Comparison of ENCODE assay signal across 12 cellular contexts in the genomic region with DNA sequence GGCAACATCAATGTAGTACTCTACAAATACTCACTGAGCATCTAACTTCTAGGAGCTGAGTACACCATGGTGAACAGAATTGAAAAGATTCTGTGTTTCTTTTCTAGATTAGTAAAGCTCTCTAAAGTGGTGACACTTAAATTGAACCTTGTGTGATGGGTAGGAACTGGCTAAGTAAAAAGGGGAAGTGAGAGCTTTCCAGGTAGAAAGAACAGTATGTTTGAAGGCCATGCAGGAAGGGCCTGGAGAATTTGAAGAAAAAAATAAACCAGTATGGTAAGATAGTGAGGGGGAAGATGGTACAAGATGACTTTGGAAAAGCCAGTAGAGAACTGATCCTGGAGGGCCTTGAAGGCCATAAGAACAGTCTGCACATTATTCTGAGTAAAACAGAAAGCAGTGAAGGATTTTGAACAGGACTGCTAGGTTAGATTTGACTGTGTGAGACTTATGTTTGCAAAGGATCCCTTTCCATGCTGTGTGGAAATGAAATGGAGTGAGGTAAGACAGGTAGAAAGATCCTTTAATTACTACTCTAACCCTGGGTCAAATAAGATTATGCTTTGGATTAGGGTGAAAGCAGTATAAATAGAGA. TPM values are rescaled to one million over a fixed set of nuclear protein-coding genes. Genes with fewer than 3 reads are reported as not detected.
A peak's percentile ranks its signal among the peaks of the same experiment; 100 is the strongest.
DNase-seq lines count a peak whose midpoint lies in the region; ATAC-seq, FAIRE-seq and TF ChIP-seq lines count a peak whose summit lies in the region.
"Had no signal": no experiment of that assay in that cellular context is flagged by ENCODE, and none has a peak within 500 bp of the region (broad histone marks: within the 10 kb centered on the region; RNA-seq: fewer than 3 reads in every experiment).

No MANE protein-coding gene starts in this region.

- TF ChIP-seq EP300 in upper lobe of left lung (IDR thresholded peaks at IDR 0.05) = no peak

- ATAC-seq in GM19452 (IDR thresholded peaks at IDR 0.05; ENCODE audit: unreplicated experiment) (peak; percentile 73), HG02870 (IDR thresholded peaks at IDR 0.05; ENCODE audit: unreplicated experiment) (peak; percentile 74), HG03565 (IDR thresholded peaks at IDR 0.05; ENCODE audit: unreplicated experiment) (peak; percentile 73), upper lobe of left lung (ENCODE audit: low FRiP score in 2 of 2) (no peak), psoas muscle (no peak)
- ATAC-seq: HepG2 had no signal

- intact Hi-C loops in uterus (cut with DNase I; ENCODE audit: low total_unique reads) = no loop called here
- intact Hi-C loops in psoas muscle (cut with DNase I) = no loop called here

- H3K4me3 ChIP-seq in uterus (no peak overlapping the region), upper lobe of left lung (no peak overlapping the region), psoas muscle (no peak overlapping the region)

- H3K9me3 ChIP-seq in uterus (no peaks in the 10 kb centered on the region), upper lobe of left lung (no peaks in the 10 kb centered on the region), psoas muscle (no peaks in the 10 kb centered on the region)

- DNase-seq in GM12891 (ENCODE audit: insufficient read length, low spot score) (no peak), uterus (no peak), upper lobe of left lung (no peak), COLO668 (lab: John Stamatoyannopoulos, UW; ENCODE audit: unreplicated experiment) (no peak), psoas muscle (no peak)
- DNase-seq: activated T-cell treated with anti-CD3 and anti-CD28 coated beads, Interleukin-2, amount 50 U/mL, for 24 hours; DND-41; NCI-H2107 had no signal

- FAIRE-seq in GM12891 (lab: Jason Lieb, UNC) = peak; percentile 9
- FAIRE-seq: HepG2 had no signal

- TF ChIP-seq POLR2A in GM12891 (IDR thresholded peaks at IDR 0.05; ENCODE audit: low read depth, low read length) (no peak), uterus (IDR thresholded peaks at IDR 0.05) (no peak), upper lobe of left lung (IDR thresholded peaks at IDR 0.05) (no peak)

- H3K27me3 ChIP-seq in uterus (no peaks in the 10 kb centered on the region), upper lobe of left lung (no peaks in the 10 kb centered on the region), psoas muscle (ENCODE audit: insufficient read depth in 3 of 3, low read length in 2 of 3) (no peaks in the 10 kb centered on the region)

- no peaks in the 10 kb centered on the region for H3K36me3 ChIP-seq in uterus
- H3K36me3 ChIP-seq in upper lobe of left lung = peaks cover 0 to 24% (median 3%) of the 10 kb centered on the region in 4 donors
- peaks cover 0 to 43% of the 10 kb centered on the region in 2 donors for H3K36me3 ChIP-seq in psoas muscle (ENCODE audit: insufficient read depth in 1 of 2, low read depth in 1 of 2)

- no peaks in the 10 kb centered on the region for H3K4me1 ChIP-seq in uterus
- H3K4me1 ChIP-seq in upper lobe of left lung = no peaks in the 10 kb centered on the region
- no peaks in the 10 kb centered on the region for H3K4me1 ChIP-seq in psoas muscle

- H3K27ac ChIP-seq in uterus (no peak overlapping the region), upper lobe of left lung (no peak overlapping the region), psoas muscle (no peak overlapping the region)

- no peak for TF ChIP-seq CTCF in uterus (IDR thresholded peaks at IDR 0.05)
- no peak for TF ChIP-seq CTCF in upper lobe of left lung (IDR thresholded peaks at IDR 0.05)
- no peak for TF ChIP-seq CTCF in psoas muscle (IDR thresholded peaks at IDR 0.05)

TF ChIP-seq in GM12891, 5 proteins besides CTCF, POLR2A, EP300 and RAD21:
- TF ChIP-seq PAX5 (IDR thresholded peaks at IDR 0.05; ENCODE audit: insufficient read depth, low read length, severe bottlenecking) (no peak), SPI1 (IDR thresholded peaks at IDR 0.05; ENCODE audit: low read depth, low read length) (peak; percentile 98), POU2F2 (IDR thresholded peaks at IDR 0.05; ENCODE audit: low read depth, low read length) (no peak)

RNA-seq across cellular contexts. Expression of gene UBQLN1, which starts 46.7 kb away (rescaled TPM):
- 27.5 TPM for polyA plus RNA-seq in GM12891 (2012; ENCODE audit: low read depth, missing spikeins)
- total RNA-seq in uterus = 100 to 1,000 TPM in 2 of 4 donors, 10 to 100 TPM in 2; 66.8 to 155 (median 98.1) TPM
- 100 to 1,000 TPM in 2 of 6 donors, 10 to 100 TPM in 4; 75.6 to 113 (median 84.7) TPM for total RNA-seq in upper lobe of left lung
- 100 to 1,000 TPM; 105 to 212 (median 156) TPM for total RNA-seq in psoas muscle
- polyA plus RNA-seq in psoas muscle = 100 to 1,000 TPM in 2 of 3 donors, 10 to 100 TPM in 1; 89.3 to 237 (median 129) TPM

Comparison
In these comparisons a context has a peak if more than half of its experiments do, and no peak if none do; other contexts are left out.
1. ATAC-seq: peak in GM19452 (single experiment), HG02870 (single experiment) and HG03565 (single experiment); none in upper lobe of left lung (0 of 2) and psoas muscle (0 of 4).